1 cellular context compared by ENCODE assay signal in genomic region chr3:128317698-128318231, GRCh38.
TF ChIP-seq lines count a peak whose summit lies in the region.

No MANE protein-coding gene starts in this region.

TF ChIP-seq in H1, 55 proteins besides CTCF, POLR2A, EP300 and RAD21 (continued from another document):
- TF ChIP-seq SUZ12 (IDR thresholded peaks at IDR 0.05; ENCODE audit: low read length) (no peak), CHD1 (IDR thresholded peaks at IDR 0.05; ENCODE audit: low read depth, low read length) (no peak), RBBP5 (IDR thresholded peaks at IDR 0.05; ENCODE audit: borderline replicate concordance, low read depth, low read length) (no peak), BRCA1 (IDR thresholded peaks at IDR 0.05; ENCODE audit: low read depth, low read length) (no peak), NRF1 (IDR thresholded peaks at IDR 0.05; ENCODE audit: low read depth, low read length) (no peak), KDM4A (IDR thresholded peaks at IDR 0.05; ENCODE audit: low read depth, low read length, severe bottlenecking) (no peak), CEBPB (IDR thresholded peaks at IDR 0.05; ENCODE audit: low read depth, low read length) (no peak), EGR1 (IDR thresholded peaks at IDR 0.05; ENCODE audit: borderline replicate concordance, low read depth, low read length) (no peak)
